18 cellular contexts compared by ENCODE assay signal in genomic region chr7:107955394-107955793, GRCh38. TPM values are rescaled to one million over a fixed set of nuclear protein-coding genes. Genes with fewer than 3 reads are reported as not detected.
DNase-seq lines count a peak whose midpoint lies in the region; ATAC-seq, FAIRE-seq and TF ChIP-seq lines count a peak whose summit lies in the region.
"Had no signal": no experiment of that assay in that cellular context is flagged by ENCODE, and none has a peak within 500 bp of the region (broad histone marks: within the 10 kb centered on the region; RNA-seq: fewer than 3 reads in every experiment).

No MANE protein-coding gene starts in this region.

- FAIRE-seq in HepG2 (lab: Jason Lieb, UNC), result no peak
- FAIRE-seq: GM19239, H1 had no signal

- H3K27me3 ChIP-seq in HepG2 (ENCODE audit: control insufficient read depth in 1 of 2, insufficient read depth in 2 of 2, low read length in 2 of 2), result no peaks in the 10 kb centered on the region
- no peaks in the 10 kb centered on the region for H3K27me3 ChIP-seq in right lobe of liver
- H3K27me3 ChIP-seq in left lung, result no peaks in the 10 kb centered on the region
- H3K27me3 ChIP-seq: BLaER1 had no signal

- TF ChIP-seq CTCF in HepG2 (CRISPR knock-in tag; IDR thresholded peaks at IDR 0.05), result no peak
- no peak for TF ChIP-seq CTCF in right lobe of liver (IDR thresholded peaks at IDR 0.05)
- no peak for TF ChIP-seq CTCF in endothelial cell (IDR thresholded peaks at IDR 0.05; ENCODE audit: unreplicated experiment)
- no peak for TF ChIP-seq CTCF in mesothelial cell of epicardium (IDR thresholded peaks at IDR 0.05; ENCODE audit: unreplicated experiment)
- no peak for TF ChIP-seq CTCF in osteocyte (IDR thresholded peaks at IDR 0.05)
- TF ChIP-seq CTCF in left lung (IDR thresholded peaks at IDR 0.05), result no peak

- TF ChIP-seq EP300 in HepG2 (IDR thresholded peaks at IDR 0.05; ENCODE audit: low read depth in 2 of 2, low read length in 2 of 2), result no peak
- no peak for TF ChIP-seq EP300 in HepG2 (CRISPR knock-in tag; IDR thresholded peaks at IDR 0.05; ENCODE audit: borderline replicate concordance)

- H3K36me3 ChIP-seq in HepG2 (replicated peaks in 1 of 2; ENCODE audit: control insufficient read depth in 1 of 2, insufficient read depth in 2 of 2, low read length in 2 of 2), result peaks cover 38 to 78% of the 10 kb centered on the region in 2 experiments
- peaks cover 0 to 17% (median 0%) of the 10 kb centered on the region in 4 donors for H3K36me3 ChIP-seq in right lobe of liver
- peaks cover 0 to 37% of the 10 kb centered on the region in 2 donors for H3K36me3 ChIP-seq in left lung
- H3K36me3 ChIP-seq: BLaER1 had no signal

- H3K36me3 Mint-ChIP-seq in endothelial cell (ENCODE audit: low read depth, unreplicated experiment), result peaks cover 78% of the 10 kb centered on the region
- H3K36me3 Mint-ChIP-seq in mesothelial cell of epicardium, result peaks cover 60% of the 10 kb centered on the region
- peaks cover 74% of the 10 kb centered on the region for H3K36me3 Mint-ChIP-seq in osteocyte (ENCODE audit: unreplicated experiment)
- H3K36me3 Mint-ChIP-seq: CD14-positive monocyte; CD4-positive, alpha-beta memory T cell had no signal

- ATAC-seq in HepG2 (no peak), right lobe of liver (no peak), left lung (no peak), GM18517 (IDR thresholded peaks at IDR 0.05; ENCODE audit: unreplicated experiment) (no peak)

- no peak for TF ChIP-seq RAD21 in HepG2 (CRISPR knock-in tag; IDR thresholded peaks at IDR 0.05)

- no peak for TF ChIP-seq POLR2A in HepG2 (IDR thresholded peaks at IDR 0.05; ENCODE audit: insufficient read depth in 1 of 2, low read depth in 2 of 2, low read length in 2 of 2)
- TF ChIP-seq POLR2A in right lobe of liver (IDR thresholded peaks at IDR 0.05), result no peak

- H3K9me3 Mint-ChIP-seq in endothelial cell (ENCODE audit: unreplicated experiment) (no peaks in the 10 kb centered on the region), mesothelial cell of epicardium (no peaks in the 10 kb centered on the region), osteocyte (ENCODE audit: unreplicated experiment) (no peaks in the 10 kb centered on the region)
- H3K9me3 Mint-ChIP-seq: CD14-positive monocyte; CD4-positive, alpha-beta memory T cell had no signal

- H3K4me1 ChIP-seq in HepG2 (ENCODE audit: insufficient read depth, low read length) (peaks cover 43% of the 10 kb centered on the region), right lobe of liver (no peaks in the 10 kb centered on the region), left lung (peaks cover 0 to 11% of the 10 kb centered on the region in 2 donors)
- H3K4me1 ChIP-seq: BLaER1 had no signal

- H3K4me3 Mint-ChIP-seq in endothelial cell (ENCODE audit: unreplicated experiment) (no peak overlapping the region), mesothelial cell of epicardium (no peak overlapping the region), osteocyte (ENCODE audit: unreplicated experiment) (peak overlapping the region; percentile 16)
- H3K4me3 Mint-ChIP-seq: CD14-positive monocyte; CD4-positive, alpha-beta memory T cell had no signal

- no peak overlapping the region for H3K27ac ChIP-seq in HepG2 (ENCODE audit: extremely low read length, insufficient read depth, low read length)
- H3K27ac ChIP-seq in right lobe of liver, result no peak overlapping the region
- H3K27ac ChIP-seq in left lung, result no peak overlapping the region
- H3K27ac ChIP-seq: BLaER1 had no signal

- H3K9ac ChIP-seq in HepG2 (ENCODE audit: insufficient read depth, low read depth, low read length), result no peak overlapping the region
- H3K9ac ChIP-seq: BLaER1 had no signal

- no peak overlapping the region for H3K4me2 ChIP-seq in HepG2 (ENCODE audit: low read depth, low read length)
- H3K4me2 ChIP-seq: BLaER1 had no signal

- H3K79me2 ChIP-seq in HepG2 (ENCODE audit: insufficient read depth, low read length), result no peaks in the 10 kb centered on the region

- H3K27ac Mint-ChIP-seq in endothelial cell (ENCODE audit: unreplicated experiment), result peak overlapping the region; percentile 25
- peak overlapping the region; percentile 24 for H3K27ac Mint-ChIP-seq in mesothelial cell of epicardium
- H3K27ac Mint-ChIP-seq in osteocyte (ENCODE audit: unreplicated experiment), result peak overlapping the region; percentile 32
- H3K27ac Mint-ChIP-seq: CD4-positive, alpha-beta memory T cell had no signal

- no peaks in the 10 kb centered on the region for H3K9me3 ChIP-seq in HepG2 (ENCODE audit: low read length)
- H3K9me3 ChIP-seq in right lobe of liver, result no peaks in the 10 kb centered on the region
- H3K9me3 ChIP-seq in left lung, result no peaks in the 10 kb centered on the region
- H3K9me3 ChIP-seq: BLaER1, HAP-1 had no signal

- intact Hi-C loops in HepG2 (cut with micrococcal nuclease; ENCODE audit: unreplicated experiment) (no loop called here), right lobe of liver (cut with DNase I) (loop anchor here in 1 of 2 donors (10.0 kb wide), 1 partner anchor 49 kb away; the partner anchor contains the start of gene LAMB1), left lung (cut with DNase I) (no loop called here)

- in situ Hi-C loops in HepG2 (cut with HindIII; ENCODE audit: extremely low pct_ligation_motif_present, low pct_unique_long_range_greater_than_20kb), result no loop called here

- H3K4me3 ChIP-seq in HepG2 (replicated peaks in 1 of 3; ENCODE audit: insufficient read depth in 1 of 3, low read depth in 2 of 3, low read length in 3 of 3) (no peak overlapping the region), right lobe of liver (no peak overlapping the region), left lung (no peak overlapping the region)
- H3K4me3 ChIP-seq: BLaER1, HAP-1 had no signal

- H3K27me3 Mint-ChIP-seq in endothelial cell (ENCODE audit: unreplicated experiment) (peaks cover 5% of the 10 kb centered on the region), mesothelial cell of epicardium (ENCODE audit: low read depth) (no peaks in the 10 kb centered on the region), osteocyte (ENCODE audit: unreplicated experiment) (no peaks in the 10 kb centered on the region)

- DNase-seq in HepG2 (ENCODE audit: low spot score) (no peak), right lobe of liver (no peak), endothelial cell (ENCODE audit: low spot score) (no peak), mesothelial cell of epicardium (ENCODE audit: low spot score in 2 of 2, unreplicated experiment in 2 of 2) (no peak), osteocyte (ENCODE audit: extremely low spot score, unreplicated experiment) (no peak), globus pallidus (ENCODE audit: low spot score) (no peak), left lung (no peak)
- DNase-seq: 8988T; Calu3; CD4-positive, alpha-beta memory T cell; DMS79 treated with DMSO at 0.1 percent for 48 hours; GF-D8 had no signal

- BruUV-seq in HepG2 (replicated peaks; lab: Mats Ljungman, UMichigan), result no TSS peak

- CTCF ChIA-PET in HepG2 (lab: Yijun Ruan, JAX; ENCODE audit: low intra/inter-chr PET ratio, low total read pairs), result no interaction called here

- no peaks in the 10 kb centered on the region for H3K4me1 Mint-ChIP-seq in endothelial cell (ENCODE audit: unreplicated experiment)
- H3K4me1 Mint-ChIP-seq in mesothelial cell of epicardium, result peaks cover 30% of the 10 kb centered on the region
- peaks cover 67% of the 10 kb centered on the region for H3K4me1 Mint-ChIP-seq in osteocyte (ENCODE audit: unreplicated experiment)
- H3K4me1 Mint-ChIP-seq: CD14-positive monocyte; CD4-positive, alpha-beta memory T cell had no signal

- 95% methylated on average over 5 of the region's 5 CpGs for WGBS in HepG2 (ENCODE audit: low lambda C conversion rate)
- 82% methylated on average over 4 of the region's 5 CpGs for WGBS in right lobe of liver (ENCODE audit: insufficient coverage, low coverage, low lambda C conversion rate, missing lambda C conversion rate)

- POLR2A ChIA-PET in HepG2 (lab: Yijun Ruan, JAX), result no interaction called here

- H4K20me1 ChIP-seq in HepG2 (ENCODE audit: insufficient read depth, low read length), result no peaks in the 10 kb centered on the region
- H4K20me1 ChIP-seq: BLaER1 had no signal

- no peak overlapping the region for H2AFZ ChIP-seq in HepG2 (ENCODE audit: low read length)

TF ChIP-seq in HepG2, 621 proteins besides CTCF, POLR2A, EP300 and RAD21:
- TF ChIP-seq ZNF619 (CRISPR knock-in tag; IDR thresholded peaks at IDR 0.05), result no peak
- TF ChIP-seq RBM22 (optimal IDR thresholded peaks at IDR 0.05; ENCODE audit: low read length), result peak; percentile 38

RNA-seq across cellular contexts. Expression of gene LAMB1, which starts 47.6 kb away (rescaled TPM):
- total RNA-seq in HepG2 (2016; rRNA removed; fragmentation: Illumina TruSeq; extraction: Trizol) (56.4 and 109 TPM in 2 replicates), right lobe of liver (10 to 100 TPM; 14.9 to 61.0 (median 28.9) TPM), endothelial cell (ENCODE audit: unreplicated experiment) (453 TPM), mesothelial cell of epicardium (556 to 593 TPM (median 584 TPM) in 3 replicates), osteocyte (952 and 1,014 TPM in 2 replicates), left lung (100 to 1,000 TPM; 175 to 187 TPM)
- total RNA-seq in HepG2 (2016; cell fraction: cytosol; rRNA removed; fragmentation: Illumina TruSeq; extraction: Trizol; ENCODE audit: low read depth), result 12.3 and 15.0 TPM in 2 replicates
- total RNA-seq in HepG2 (2016; cell fraction: insoluble cytoplasmic fraction; rRNA removed; fragmentation: Illumina TruSeq; extraction: Trizol), result 48.3 and 110 TPM in 2 replicates
- total RNA-seq in HepG2 (2016; cell fraction: membrane; rRNA removed; fragmentation: Illumina TruSeq; extraction: Trizol), result 19.7 and 21.8 TPM in 2 replicates
- total RNA-seq in HepG2 (2016; cell fraction: nucleus; rRNA removed; fragmentation: Illumina TruSeq; extraction: Trizol), result 137 and 161 TPM in 2 replicates
- polyA plus RNA-seq in HepG2 (2011; rRNA removed), result 124 and 127 TPM in 2 replicates
- polyA plus RNA-seq in HepG2 (2011; cell fraction: cytosol; rRNA removed), result 101 and 116 TPM in 2 replicates
- 265 and 290 TPM in 2 replicates for polyA plus RNA-seq in HepG2 (2011; cell fraction: nucleus; rRNA removed)
- 106 and 132 TPM in 2 replicates for polyA plus RNA-seq in HepG2 (2012)
- polyA plus RNA-seq in HepG2 (2016; cell fraction: cytosol; fragmentation: Illumina TruSeq; extraction: Trizol; ENCODE audit: low read depth), result 5.0 and 5.8 TPM in 2 replicates
- polyA plus RNA-seq in HepG2 (2016; cell fraction: insoluble cytoplasmic fraction; fragmentation: Illumina TruSeq; extraction: Trizol; ENCODE audit: low read depth), result 59.1 and 60.9 TPM in 2 replicates
- 8.8 and 14.3 TPM in 2 replicates for polyA plus RNA-seq in HepG2 (2016; cell fraction: membrane; fragmentation: Illumina TruSeq; extraction: Trizol; ENCODE audit: low read depth)
- 286 and 312 TPM in 2 replicates for polyA plus RNA-seq in HepG2 (2016; cell fraction: nucleus; fragmentation: Illumina TruSeq; extraction: Trizol; ENCODE audit: insufficient read depth, low read depth)
- polyA minus RNA-seq in HepG2 (2011; rRNA and poly(A)+ RNA removed; ENCODE audit: low replicate concordance), result 105 and 627 TPM in 2 replicates
- polyA minus RNA-seq in HepG2 (2011; cell fraction: cytosol; rRNA and poly(A)+ RNA removed), result 120 and 164 TPM in 2 replicates
- 204 and 208 TPM in 2 replicates for polyA minus RNA-seq in HepG2 (2011; cell fraction: nucleus; rRNA and poly(A)+ RNA removed)
- total RNA-seq: CD4-positive, alpha-beta memory T cell had no signal
